Comparison of ENCODE assay signal across 32 cellular contexts in genomic region chr9:95449016-95449415, GRCh38.
"Had no signal": no experiment of that assay in that cellular context is flagged by ENCODE, and none has a peak within 500 bp of the region (broad histone marks: within the 10 kb centered on the region; RNA-seq: fewer than 3 reads in every experiment).

No MANE protein-coding gene starts in this region.

- H2AFZ ChIP-seq: parathyroid adenoma had no signal

- H3K9me3 Mint-ChIP-seq: activated CD4-positive, alpha-beta memory T cell treated with anti-CD3 and anti-CD28 coated beads for 36 hours; activated CD4-positive, alpha-beta T cell treated with anti-CD3 and anti-CD28 coated beads, Interleukin-2, amount 10 ng/mL, durations not matched to agents 24 days and 14 days; activated T-helper 1 cell treated with anti-CD3 and anti-CD28 coated beads, Interleukin-12 subunit alpha, Interleukin-12 subunit beta, Interleukin-2, Interleukin-4 antibody, amounts not matched to agents 30 ng/mL and 10 ng/mL and 1 ng/mL, durations not matched to agents 14 hours and 24 hours and 36 hours; nephron; T-helper 1 cell treated with Interleukin-12 subunit alpha and Interleukin-12 subunit beta and Interleukin-4 antibody, amounts not matched to agents 30 μg/mL and 1 μg/mL, for 36 hours had no signal

- H3K4me3 Mint-ChIP-seq: activated CD4-positive, alpha-beta memory T cell treated with anti-CD3 and anti-CD28 coated beads for 36 hours; activated CD4-positive, alpha-beta T cell treated with anti-CD3 and anti-CD28 coated beads, Interleukin-2, amount 10 ng/mL, durations not matched to agents 24 days and 14 days; activated T-helper 1 cell treated with anti-CD3 and anti-CD28 coated beads, Interleukin-12 subunit alpha, Interleukin-12 subunit beta, Interleukin-2, Interleukin-4 antibody, amounts not matched to agents 30 ng/mL and 10 ng/mL and 1 ng/mL, durations not matched to agents 14 hours and 24 hours and 36 hours; nephron; T-helper 1 cell treated with Interleukin-12 subunit alpha and Interleukin-12 subunit beta and Interleukin-4 antibody, amounts not matched to agents 30 μg/mL and 1 μg/mL, for 36 hours had no signal

- H3K36me3 ChIP-seq: brain microvascular endothelial cell had no signal

- H3K9ac ChIP-seq: parathyroid adenoma had no signal

- ATAC-seq: gastrocnemius medialis, psoas muscle had no signal

- H3K27me3 ChIP-seq: brain microvascular endothelial cell, gastrocnemius medialis, sigmoid colon, suprapubic skin, tibial nerve had no signal

- H3K4me1 ChIP-seq: gastrocnemius medialis, parathyroid adenoma, psoas muscle, suprapubic skin had no signal

- DNase-seq: activated CD4-positive, alpha-beta memory T cell treated with anti-CD3 and anti-CD28 coated beads for 36 hours; activated CD4-positive, alpha-beta T cell treated with anti-CD3 and anti-CD28 coated beads, Interleukin-2, amount 10 ng/mL, durations not matched to agents 24 days and 14 days; activated CD4-positive, CD25-positive, alpha-beta regulatory T cell treated with anti-CD3 and anti-CD28 coated beads, Interleukin-2, amount 50 U/mL, for 72 hours; activated CD8-positive, alpha-beta memory T cell treated with anti-CD3 and anti-CD28 coated beads, Interleukin-2, amount 50 U/mL, for 4 hours; activated effector memory CD4-positive, alpha-beta T cell treated with anti-CD3 and anti-CD28 coated beads, Interleukin-2, amount 50 U/mL, for 16 hours; activated naive CD4-positive, alpha-beta T cell treated with anti-CD3 and anti-CD28 coated beads, Interleukin-2, amount 50 U/mL, for 16 hours; activated T-cell treated with anti-CD3 and anti-CD28 coated beads, Interleukin-2, amount 50 U/mL, for 1 hour; amniotic stem cell; brain microvascular endothelial cell; central memory CD4-positive, alpha-beta T cell; gastrocnemius medialis; glutamatergic neuron; islet precursor cell; left ventricle myocardium inferior; occipital lobe; psoas muscle; sigmoid colon; small intestine; stimulated activated CD4-positive, alpha-beta T cell treated with anti-CD3 and anti-CD28 coated beads, Interleukin-1b, Interleukin-23, amount 100 ng/mL, for 48 hours; stimulated activated CD4-positive, alpha-beta T cell treated with anti-CD3 and anti-CD28 coated beads, Interleukin-4, amount 100 ng/mL, for 4 hours; stimulated activated naive CD4-positive, alpha-beta T cell; SW 1271; T1000; WERI-Rb-1 had no signal

- H3K27ac ChIP-seq: brain microvascular endothelial cell, epithelial cell of prostate, gastrocnemius medialis, parathyroid adenoma, psoas muscle, suprapubic skin, WERI-Rb-1 had no signal

- H3K27ac Mint-ChIP-seq: activated CD4-positive, alpha-beta memory T cell treated with anti-CD3 and anti-CD28 coated beads for 36 hours; activated CD4-positive, alpha-beta T cell treated with anti-CD3 and anti-CD28 coated beads, Interleukin-2, amount 10 ng/mL, durations not matched to agents 24 days and 14 days; activated T-helper 1 cell treated with anti-CD3 and anti-CD28 coated beads, Interleukin-12 subunit alpha, Interleukin-12 subunit beta, Interleukin-2, Interleukin-4 antibody, amounts not matched to agents 30 ng/mL and 10 ng/mL and 1 ng/mL, durations not matched to agents 14 hours and 24 hours and 36 hours; nephron; T-helper 1 cell treated with Interleukin-12 subunit alpha and Interleukin-12 subunit beta and Interleukin-4 antibody, amounts not matched to agents 30 μg/mL and 1 μg/mL, for 36 hours had no signal

- H3K9me3 ChIP-seq: gastrocnemius medialis, left ventricle myocardium inferior, psoas muscle, sigmoid colon, suprapubic skin, tibial nerve had no signal

- H3K4me3 ChIP-seq: gastrocnemius medialis, left ventricle myocardium inferior, lung, psoas muscle, sigmoid colon, suprapubic skin, tibial nerve had no signal

- H3K79me2 ChIP-seq: parathyroid adenoma had no signal
